Comparison of ENCODE assay signal across 18 cellular contexts in the genomic region with DNA sequence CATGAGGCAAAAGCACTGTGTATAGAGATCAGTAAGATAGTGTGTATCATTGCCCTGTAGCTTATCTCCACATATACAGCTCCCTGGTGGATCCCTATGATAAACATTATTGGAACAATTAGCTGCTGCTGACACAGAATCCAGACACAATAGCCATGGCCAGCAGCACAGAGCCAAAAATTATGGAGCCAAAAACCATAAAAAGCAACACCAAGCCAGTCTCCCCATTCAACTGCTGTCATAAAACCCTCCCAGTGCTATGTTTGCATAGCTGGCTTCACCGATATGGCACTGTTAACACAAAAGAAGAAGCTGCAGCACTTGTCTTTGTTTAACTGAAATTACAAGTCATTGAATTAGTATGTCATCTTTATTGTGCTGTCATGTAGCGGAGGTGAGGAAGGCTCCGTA.
DNase-seq lines count a peak whose midpoint lies in the region; ATAC-seq, FAIRE-seq and TF ChIP-seq lines count a peak whose summit lies in the region.
"Had no signal": no experiment of that assay in that cellular context is flagged by ENCODE, and none has a peak within 500 bp of the region (broad histone marks: within the 10 kb centered on the region; RNA-seq: fewer than 3 reads in every experiment).

No MANE protein-coding gene starts in this region.

- no peak overlapping the region for H2BK120ac ChIP-seq in H1 (replicated peaks; ENCODE audit: low read depth, low read length)

- H2AK5ac ChIP-seq in H1 (ENCODE audit: low read depth, low read length), result no peak overlapping the region

- H2BK5ac ChIP-seq in H1 (ENCODE audit: low read depth, low read length), result peak overlapping the region; percentile 20

- CTCF ChIA-PET in H1 (lab: Charles Lee; ENCODE audit: partially characterized antibody), result interaction anchor here (0.8 kb wide), 1 partner anchor 22 kb away, joined by 3 read pairs; no protein-coding TSS in a partner anchor

- H3K56ac ChIP-seq in H1 (replicated peaks; ENCODE audit: insufficient read length, low read depth, low read length), result no peak overlapping the region

- H4K8ac ChIP-seq in H1 (ENCODE audit: extremely low read depth, insufficient read depth, low read length), result no peak overlapping the region

- H3K9ac ChIP-seq in H1 (replicated peaks in 1 of 4; ENCODE audit: extremely low read depth in 1 of 4, low read depth in 3 of 4, low read length in 3 of 4) (no peak overlapping the region), GM23248 (no peak overlapping the region)

- H3K27ac ChIP-seq in H1 (ENCODE audit: low read depth, low read length) (no peak overlapping the region; the same call in 1 of the 2 replicates), GM23248 (no peak overlapping the region), brain microvascular endothelial cell (no peak overlapping the region)

- DNase-seq in DMS53 (lab: John Stamatoyannopoulos, UW) (peak; percentile 65), NCI-H146 treated with DMSO at 0.1 percent for 48 hours (lab: John Stamatoyannopoulos, UW; ENCODE audit: unreplicated experiment) (peak; percentile 99), NCI-H526 treated with DMSO at 0.1 percent for 48 hours (lab: John Stamatoyannopoulos, UW) (peak; percentile 23), H1 (ENCODE audit: low read depth in 1 of 2, low spot score in 2 of 2) (no peak), GM23248 (no peak), omental fat pad (ENCODE audit: low spot score) (no peak), brain microvascular endothelial cell (no peak)
- DNase-seq: activated CD4-positive, alpha-beta T cell treated with anti-CD3 and anti-CD28 coated beads, Interleukin-2, amount 50 U/mL, for 48 hours; CD8-positive, alpha-beta T cell; central memory CD4-positive, alpha-beta T cell; effector memory CD4-positive, alpha-beta T cell; GDM1; HFFc6; NCI-H1694; PC-3; stimulated activated naive CD4-positive, alpha-beta T cell; trophoblast cell had no signal

- TF ChIP-seq POLR2A in H1 (IDR thresholded peaks at IDR 0.05; ENCODE audit: control extremely low read depth in 1 of 2, low read depth in 2 of 2, low read length in 2 of 2), result no peak

- H3K4me3 ChIP-seq in H1 (ENCODE audit: extremely low read depth in 1 of 4, insufficient read depth in 2 of 4, low read depth in 3 of 4, low read length in 4 of 4) (no peak overlapping the region), GM23248 (no peak overlapping the region), brain microvascular endothelial cell (ENCODE audit: low read depth, low read length) (no peak overlapping the region)

- H3K27me3 ChIP-seq in H1 (replicated peaks in 1 of 4; ENCODE audit: control insufficient read depth in 3 of 4, extremely low read depth in 1 of 4, insufficient read depth in 3 of 4, low read length in 3 of 4) (no peaks in the 10 kb centered on the region), GM23248 (replicated peaks; ENCODE audit: insufficient read depth) (no peaks in the 10 kb centered on the region), brain microvascular endothelial cell (replicated peaks) (no peaks in the 10 kb centered on the region)

- H3K14ac ChIP-seq in H1 (ENCODE audit: insufficient read length), result no peak overlapping the region

- peaks cover 0 to 5% (median 2%) of the 10 kb centered on the region in 4 experiments; a peak in 2 of 7 replicates for H3K4me1 ChIP-seq in H1 (replicated peaks in 1 of 4; ENCODE audit: control insufficient read depth in 3 of 4, insufficient read depth in 4 of 4, low read length in 3 of 4)
- H3K4me1 ChIP-seq in GM23248 (ENCODE audit: insufficient read depth), result no peaks in the 10 kb centered on the region

- H3F3A ChIP-seq in GM23248 (ENCODE audit: insufficient read depth), result no peaks in the 10 kb centered on the region

- H3K9me3 ChIP-seq in H1 (ENCODE audit: insufficient read depth in 2 of 2, low read depth in 1 of 2, low read length in 1 of 2), result no peaks in the 10 kb centered on the region
- H3K9me3 ChIP-seq in GM23248 (ENCODE audit: low read depth), result no peaks in the 10 kb centered on the region

- ATAC-seq in omental fat pad (ENCODE audit: low FRiP score), result no peak
- no peak for ATAC-seq in GM21381 (IDR thresholded peaks at IDR 0.05; ENCODE audit: unreplicated experiment)
- ATAC-seq: CD8-positive, alpha-beta T cell; PC-3 had no signal

- H3K36me3 ChIP-seq in H1 (ENCODE audit: control insufficient read depth in 2 of 4, insufficient read depth in 4 of 4, low read length in 3 of 4) (no peaks in the 10 kb centered on the region), GM23248 (ENCODE audit: low read depth) (no peaks in the 10 kb centered on the region), brain microvascular endothelial cell (replicated peaks) (no peaks in the 10 kb centered on the region)

- no peaks in the 10 kb centered on the region for H4K20me1 ChIP-seq in H1 (replicated peaks in 1 of 2; ENCODE audit: control insufficient read depth in 1 of 2, insufficient read depth in 2 of 2, low read length in 2 of 2)
- no peaks in the 10 kb centered on the region for H4K20me1 ChIP-seq in GM23248 (ENCODE audit: insufficient read depth)

- H4K91ac ChIP-seq in H1 (replicated peaks; ENCODE audit: insufficient read length, low read length), result no peak overlapping the region

- no peak overlapping the region; the same call in 1 of the 2 replicates for H2BK12ac ChIP-seq in H1 (ENCODE audit: low read depth, low read length)

- peak overlapping the region; percentile 25 to 40; a peak in 2 of 4 replicates for H3K4me2 ChIP-seq in H1 (ENCODE audit: insufficient read depth in 1 of 2, low read depth in 2 of 2, low read length in 2 of 2)
- H3K4me2 ChIP-seq in GM23248 (ENCODE audit: unreplicated experiment), result no peak overlapping the region

- no peak overlapping the region; the same call in 1 of the 2 replicates for H3K18ac ChIP-seq in H1 (ENCODE audit: extremely low read depth, low read length)

- POLR2A ChIA-PET in H1 (lab: Charles Lee; ENCODE audit: partially characterized antibody), result no interaction called here

- H3K9me2 ChIP-seq in GM23248 (ENCODE audit: insufficient read depth), result no peaks in the 10 kb centered on the region

- no peak overlapping the region for H2BK15ac ChIP-seq in H1 (ENCODE audit: low read length)

- TF ChIP-seq RAD21 in H1 (IDR thresholded peaks at IDR 0.05 in 1 of 2, conservative IDR thresholded peaks at IDR 0.05 in 1 of 2; ENCODE audit: low read depth in 2 of 2, low read length in 2 of 2), result no peak

- no peak overlapping the region for H3K23ac ChIP-seq in H1 (ENCODE audit: insufficient read length)

- WGBS in H1 (ENCODE audit: extremely low coverage in 1 of 2, insufficient coverage in 1 of 2, insufficient read length in 1 of 2, insufficient replicate concordance in 2 of 2, low coverage in 1 of 2, low lambda C conversion rate in 2 of 2, missing lambda C conversion rate in 1 of 2), 2 experiments, result 61% methylated on average over 3 of the region's 3 CpGs; no CpG with 5 or more reads in 1 of the 2 experiments
- WGBS in GM23248 (ENCODE audit: low coverage in 1 of 2, low lambda C conversion rate in 2 of 2, missing lambda C conversion rate in 2 of 2), 2 experiments, result 38 to 51% methylated on average over 3 of the region's 3 CpGs

- TF ChIP-seq CTCF in H1 (IDR thresholded peaks at IDR 0.05; ENCODE audit: control extremely low read depth in 1 of 3, insufficient read depth in 1 of 3, low read depth in 1 of 3, low read length in 3 of 3), result no peak
- TF ChIP-seq CTCF in omental fat pad (IDR thresholded peaks at IDR 0.05), result no peak
- TF ChIP-seq CTCF in brain microvascular endothelial cell (IDR thresholded peaks at IDR 0.05; ENCODE audit: low read depth, low read length, missing control alignments), result no peak

- in situ Hi-C loops in GM23248 (cut with MboI), result no loop called here
- in situ Hi-C loops in brain microvascular endothelial cell (cut with HindIII; ENCODE audit: low pct_ligation_motif_present, low sequenced_read_pairs), result no loop called here

- H2BK20ac ChIP-seq in H1 (ENCODE audit: low read length), result no peak overlapping the region

- H4K5ac ChIP-seq in H1 (ENCODE audit: insufficient read length, low read depth, low read length), result no peak overlapping the region

- H3K4ac ChIP-seq in H1 (replicated peaks; ENCODE audit: insufficient read length, low read depth, low read length), result no peak overlapping the region

- H3K23me2 ChIP-seq in H1 (ENCODE audit: low read depth, low read length), result no peaks in the 10 kb centered on the region

- H2AFZ ChIP-seq in H1 (ENCODE audit: low read length), result 0 out of 2 replicates have a peak overlapping the region, but pooled peaks have one; percentile 29
- H2AFZ ChIP-seq in GM23248, result no peak overlapping the region

- H3K79me1 ChIP-seq in H1 (ENCODE audit: low read depth, low read length), result no peaks in the 10 kb centered on the region; the same call in 1 of the 2 replicates

- no peak for TF ChIP-seq EP300 in H1 (IDR thresholded peaks at IDR 0.05; ENCODE audit: borderline replicate concordance in 1 of 2, low read depth in 2 of 2, low read length in 2 of 2)

- FAIRE-seq in H1 (lab: Jason Lieb, UNC), result no peak

- H3K79me2 ChIP-seq in H1 (ENCODE audit: control insufficient read depth in 1 of 2, insufficient read depth in 2 of 2, low read length in 2 of 2), result no peaks in the 10 kb centered on the region
- no peaks in the 10 kb centered on the region for H3K79me2 ChIP-seq in GM23248 (ENCODE audit: insufficient read depth)

TF ChIP-seq in H1, 55 proteins besides CTCF, POLR2A, EP300 and RAD21:
- TF ChIP-seq RBBP5 (IDR thresholded peaks at IDR 0.05; ENCODE audit: borderline replicate concordance, low read depth, low read length) (no peak), CHD2 (IDR thresholded peaks at IDR 0.05; ENCODE audit: low read length) (no peak), YY1 (IDR thresholded peaks at IDR 0.05; ENCODE audit: low read depth, low read length) (no peak), CHD1 (IDR thresholded peaks at IDR 0.05; ENCODE audit: low read depth, low read length) (no peak), SP4 (IDR thresholded peaks at IDR 0.05; ENCODE audit: low read length) (no peak), SRF (IDR thresholded peaks at IDR 0.05; ENCODE audit: low read depth, low read length) (no peak), HDAC6 (IDR thresholded peaks at IDR 0.05; ENCODE audit: low read depth, low read length) (no peak), NRF1 (IDR thresholded peaks at IDR 0.05; ENCODE audit: low read depth, low read length) (no peak), SP2 (IDR thresholded peaks at IDR 0.05; ENCODE audit: low read length) (no peak), ASH2L (IDR thresholded peaks at IDR 0.05; ENCODE audit: low read length) (no peak)
- TF ChIP-seq, protein P1, sequence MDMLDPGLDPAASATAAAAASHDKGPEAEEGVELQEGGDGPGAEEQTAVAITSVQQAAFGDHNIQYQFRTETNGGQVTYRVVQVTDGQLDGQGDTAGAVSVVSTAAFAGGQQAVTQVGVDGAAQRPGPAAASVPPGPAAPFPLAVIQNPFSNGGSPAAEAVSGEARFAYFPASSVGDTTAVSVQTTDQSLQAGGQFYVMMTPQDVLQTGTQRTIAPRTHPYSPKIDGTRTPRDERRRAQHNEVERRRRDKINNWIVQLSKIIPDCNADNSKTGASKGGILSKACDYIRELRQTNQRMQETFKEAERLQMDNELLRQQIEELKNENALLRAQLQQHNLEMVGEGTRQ (IDR thresholded peaks at IDR 0.05; ENCODE audit: low read length), result no peak

Comparison
In these comparisons a context has a peak if more than half of its experiments do, and no peak if none do; other contexts are left out.
1. DNase-seq: peak in DMS53 (single experiment), NCI-H146 treated with DMSO at 0.1 percent for 48 hours (single experiment) and NCI-H526 treated with DMSO at 0.1 percent for 48 hours (single experiment); none in H1 (0 of 2), GM23248 (single experiment), omental fat pad (single experiment) and brain microvascular endothelial cell (single experiment).